Comparison of ENCODE assay signal across 1 cellular context in the genomic region with DNA sequence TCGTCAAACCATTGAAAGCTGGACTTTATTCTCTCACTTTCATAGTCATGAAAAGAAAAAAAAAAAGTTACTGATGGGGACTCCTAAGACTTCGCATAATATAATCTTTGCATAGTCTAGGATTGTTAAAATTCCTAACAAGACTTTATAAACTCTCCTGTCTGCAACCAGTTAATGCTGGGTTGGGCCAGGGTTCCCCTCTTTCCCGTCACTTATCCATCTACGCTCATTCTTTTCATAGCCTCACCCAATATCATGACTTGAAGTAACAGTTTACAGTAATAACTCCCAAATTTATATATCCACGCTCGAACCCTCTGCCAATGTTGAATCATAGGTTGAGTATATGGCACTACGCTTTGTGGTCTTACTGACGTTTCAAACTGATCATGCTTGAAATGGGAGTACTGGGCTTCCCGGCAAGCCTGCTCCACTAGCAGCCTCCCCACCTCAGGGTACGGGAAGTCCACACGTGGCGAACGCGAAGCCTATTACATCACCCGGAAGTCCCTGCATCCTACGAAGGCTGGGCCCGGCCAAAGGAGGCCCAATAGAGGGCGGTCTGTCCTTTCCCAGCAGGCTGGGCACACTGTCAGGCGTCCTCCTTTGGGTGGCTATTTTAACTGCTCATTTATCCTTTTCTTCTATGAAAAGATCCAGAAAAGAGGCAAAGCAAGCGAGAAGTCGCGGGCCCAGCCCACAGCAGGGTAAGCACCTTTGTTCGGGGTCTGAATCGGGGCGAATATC.
TF ChIP-seq lines count a peak whose summit lies in the region.

No MANE protein-coding gene starts in this region.

TF ChIP-seq in HepG2, 621 proteins besides CTCF, POLR2A, EP300 and RAD21 (continued from another document and continues in another):
- TF ChIP-seq ATF6 (CRISPR knock-in tag; conservative IDR thresholded peaks at IDR 0.05) (no peak), ZNF597 (CRISPR knock-in tag; IDR thresholded peaks at IDR 0.05) (no peak), SOX5 (CRISPR knock-in tag; IDR thresholded peaks at IDR 0.05; ENCODE audit: borderline replicate concordance) (peak; percentile 55; the same call in 1 of the 2 replicates), SKI (IDR thresholded peaks at IDR 0.05; ENCODE audit: partially characterized antibody) (no peak), SMC3 (IDR thresholded peaks at IDR 0.05; ENCODE audit: low read length) (peak; percentile 7; the same call in 1 of the 2 replicates), RCOR2 (CRISPR knock-in tag; IDR thresholded peaks at IDR 0.05) (peak; percentile 51; the same call in 1 of the 2 replicates), HDAC1 (CRISPR knock-in tag; IDR thresholded peaks at IDR 0.05) (peak; percentile 68), TAF1 (CRISPR knock-in tag; IDR thresholded peaks at IDR 0.05) (peak; percentile 78; the same call in 1 of the 2 replicates), ZNF34 (CRISPR knock-in tag; IDR thresholded peaks at IDR 0.05; ENCODE audit: borderline replicate concordance) (no peak), PPARG (CRISPR knock-in tag; conservative IDR thresholded peaks at IDR 0.05) (peak; percentile 48; the same call in 1 of the 2 replicates), ZNF607 (CRISPR knock-in tag; IDR thresholded peaks at IDR 0.05; ENCODE audit: borderline replicate concordance) (peak; percentile 78; the same call in 1 of the 2 replicates), ZC3H4 (CRISPR knock-in tag; IDR thresholded peaks at IDR 0.05; ENCODE audit: borderline replicate concordance) (no peak), SPEN (CRISPR knock-in tag; IDR thresholded peaks at IDR 0.05; ENCODE audit: low read depth) (no peak; the same call in 1 of the 2 replicates), FLYWCH1 (CRISPR knock-in tag; IDR thresholded peaks at IDR 0.05) (no peak), SP5 (CRISPR knock-in tag; IDR thresholded peaks at IDR 0.05; ENCODE audit: borderline replicate concordance, low read depth) (peak; percentile 45; the same call in 1 of the 2 replicates), GLI4 (CRISPR knock-in tag; IDR thresholded peaks at IDR 0.05; ENCODE audit: borderline replicate concordance) (no peak), MBD4 (IDR thresholded peaks at IDR 0.05; ENCODE audit: borderline replicate concordance, low read length) (no peak), ZSCAN5A (CRISPR knock-in tag; IDR thresholded peaks at IDR 0.05; ENCODE audit: borderline replicate concordance) (peak; percentile 74; the same call in 1 of the 2 replicates), ZNF674 (CRISPR knock-in tag; IDR thresholded peaks at IDR 0.05; ENCODE audit: low read depth) (no peak), JUN (CRISPR knock-in tag; IDR thresholded peaks at IDR 0.05) (peak; percentile 82; the same call in 1 of the 2 replicates), ZNF354B (CRISPR knock-in tag; IDR thresholded peaks at IDR 0.05) (0 out of 2 replicates have a peak, but pooled peaks have one; percentile 37), PRPF4 (IDR thresholded peaks at IDR 0.05; ENCODE audit: low read depth, low read length, poor library complexity, severe bottlenecking) (no peak), ZNF446 (CRISPR knock-in tag; IDR thresholded peaks at IDR 0.05) (no peak), DNMT1 (CRISPR knock-in tag; IDR thresholded peaks at IDR 0.05) (no peak), RFX5 (IDR thresholded peaks at IDR 0.05; ENCODE audit: low read depth, low read length) (no peak), MIXL1 (CRISPR knock-in tag; IDR thresholded peaks at IDR 0.05) (peak; percentile 70; the same call in 1 of the 2 replicates), IKZF1 (IDR thresholded peaks at IDR 0.05) (no peak), ZBTB34 (CRISPR knock-in tag; IDR thresholded peaks at IDR 0.05) (peak; percentile 67; the same call in 1 of the 2 replicates), BRD4 (CRISPR knock-in tag; IDR thresholded peaks at IDR 0.05) (peak; percentile 88), FOXJ3 (CRISPR knock-in tag; IDR thresholded peaks at IDR 0.05; ENCODE audit: borderline replicate concordance) (no peak; the same call in 1 of the 2 replicates), SAP130 (CRISPR knock-in tag; IDR thresholded peaks at IDR 0.05; ENCODE audit: low read depth) (peak; percentile 98), NFRKB (IDR thresholded peaks at IDR 0.05) (no peak), TSC22D2 (CRISPR knock-in tag; IDR thresholded peaks at IDR 0.05; ENCODE audit: borderline replicate concordance) (peak; percentile 81), DRAP1 (CRISPR knock-in tag; IDR thresholded peaks at IDR 0.05) (peak; percentile 89)
- TF ChIP-seq, protein P1, sequence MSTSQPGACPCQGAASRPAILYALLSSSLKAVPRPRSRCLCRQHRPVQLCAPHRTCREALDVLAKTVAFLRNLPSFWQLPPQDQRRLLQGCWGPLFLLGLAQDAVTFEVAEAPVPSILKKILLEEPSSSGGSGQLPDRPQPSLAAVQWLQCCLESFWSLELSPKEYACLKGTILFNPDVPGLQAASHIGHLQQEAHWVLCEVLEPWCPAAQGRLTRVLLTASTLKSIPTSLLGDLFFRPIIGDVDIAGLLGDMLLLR (CRISPR knock-in tag; IDR thresholded peaks at IDR 0.05): peak; percentile 89
- TF ChIP-seq, protein P2, sequence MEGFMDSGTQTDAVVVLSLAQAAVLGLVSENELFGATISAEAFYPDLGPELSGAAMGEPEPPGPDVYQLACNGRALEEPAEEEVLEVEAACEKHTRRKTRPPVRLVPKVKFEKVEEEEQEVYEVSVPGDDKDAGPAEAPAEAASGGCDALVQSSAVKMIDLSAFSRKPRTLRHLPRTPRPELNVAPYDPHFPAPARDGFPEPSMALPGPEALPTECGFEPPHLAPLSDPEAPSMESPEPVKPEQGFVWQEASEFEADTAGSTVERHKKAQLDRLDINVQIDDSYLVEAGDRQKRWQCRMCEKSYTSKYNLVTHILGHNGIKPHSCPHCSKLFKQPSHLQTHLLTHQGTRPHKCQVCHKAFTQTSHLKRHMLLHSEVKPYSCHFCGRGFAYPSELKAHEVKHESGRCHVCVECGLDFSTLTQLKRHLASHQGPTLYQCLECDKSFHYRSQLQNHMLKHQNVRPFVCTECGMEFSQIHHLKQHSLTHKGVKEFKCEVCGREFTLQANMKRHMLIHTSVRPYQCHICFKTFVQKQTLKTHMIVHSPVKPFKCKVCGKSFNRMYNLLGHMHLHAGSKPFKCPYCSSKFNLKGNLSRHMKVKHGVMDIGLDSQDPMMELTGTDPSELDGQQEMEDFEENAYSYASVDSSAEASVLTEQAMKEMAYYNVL (CRISPR knock-in tag; IDR thresholded peaks at IDR 0.05; ENCODE audit: borderline replicate concordance): peak; percentile 62; the same call in 1 of the 2 replicates
- TF ChIP-seq, protein P3, sequence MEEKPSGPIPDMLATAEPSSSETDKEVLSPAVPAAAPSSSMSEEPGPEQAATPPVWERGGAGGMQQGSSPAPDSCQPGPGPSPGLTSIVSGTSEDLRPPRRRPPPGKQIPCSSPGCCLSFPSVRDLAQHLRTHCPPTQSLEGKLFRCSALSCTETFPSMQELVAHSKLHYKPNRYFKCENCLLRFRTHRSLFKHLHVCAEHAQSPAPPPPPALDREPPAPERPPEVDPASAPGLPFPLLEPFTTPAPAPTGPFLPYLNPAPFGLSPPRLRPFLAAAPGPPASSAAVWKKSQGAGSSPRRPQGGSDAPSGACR (CRISPR knock-in tag; IDR thresholded peaks at IDR 0.05): no peak
- TF ChIP-seq, protein P4, sequence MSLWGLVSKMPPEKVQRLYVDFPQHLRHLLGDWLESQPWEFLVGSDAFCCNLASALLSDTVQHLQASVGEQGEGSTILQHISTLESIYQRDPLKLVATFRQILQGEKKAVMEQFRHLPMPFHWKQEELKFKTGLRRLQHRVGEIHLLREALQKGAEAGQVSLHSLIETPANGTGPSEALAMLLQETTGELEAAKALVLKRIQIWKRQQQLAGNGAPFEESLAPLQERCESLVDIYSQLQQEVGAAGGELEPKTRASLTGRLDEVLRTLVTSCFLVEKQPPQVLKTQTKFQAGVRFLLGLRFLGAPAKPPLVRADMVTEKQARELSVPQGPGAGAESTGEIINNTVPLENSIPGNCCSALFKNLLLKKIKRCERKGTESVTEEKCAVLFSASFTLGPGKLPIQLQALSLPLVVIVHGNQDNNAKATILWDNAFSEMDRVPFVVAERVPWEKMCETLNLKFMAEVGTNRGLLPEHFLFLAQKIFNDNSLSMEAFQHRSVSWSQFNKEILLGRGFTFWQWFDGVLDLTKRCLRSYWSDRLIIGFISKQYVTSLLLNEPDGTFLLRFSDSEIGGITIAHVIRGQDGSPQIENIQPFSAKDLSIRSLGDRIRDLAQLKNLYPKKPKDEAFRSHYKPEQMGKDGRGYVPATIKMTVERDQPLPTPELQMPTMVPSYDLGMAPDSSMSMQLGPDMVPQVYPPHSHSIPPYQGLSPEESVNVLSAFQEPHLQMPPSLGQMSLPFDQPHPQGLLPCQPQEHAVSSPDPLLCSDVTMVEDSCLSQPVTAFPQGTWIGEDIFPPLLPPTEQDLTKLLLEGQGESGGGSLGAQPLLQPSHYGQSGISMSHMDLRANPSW (CRISPR knock-in tag; IDR thresholded peaks at IDR 0.05; ENCODE audit: borderline replicate concordance): no peak
- TF ChIP-seq, protein P5, sequence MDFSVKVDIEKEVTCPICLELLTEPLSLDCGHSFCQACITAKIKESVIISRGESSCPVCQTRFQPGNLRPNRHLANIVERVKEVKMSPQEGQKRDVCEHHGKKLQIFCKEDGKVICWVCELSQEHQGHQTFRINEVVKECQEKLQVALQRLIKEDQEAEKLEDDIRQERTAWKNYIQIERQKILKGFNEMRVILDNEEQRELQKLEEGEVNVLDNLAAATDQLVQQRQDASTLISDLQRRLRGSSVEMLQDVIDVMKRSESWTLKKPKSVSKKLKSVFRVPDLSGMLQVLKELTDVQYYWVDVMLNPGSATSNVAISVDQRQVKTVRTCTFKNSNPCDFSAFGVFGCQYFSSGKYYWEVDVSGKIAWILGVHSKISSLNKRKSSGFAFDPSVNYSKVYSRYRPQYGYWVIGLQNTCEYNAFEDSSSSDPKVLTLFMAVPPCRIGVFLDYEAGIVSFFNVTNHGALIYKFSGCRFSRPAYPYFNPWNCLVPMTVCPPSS (IDR thresholded peaks at IDR 0.05): no peak
- TF ChIP-seq, protein P6, sequence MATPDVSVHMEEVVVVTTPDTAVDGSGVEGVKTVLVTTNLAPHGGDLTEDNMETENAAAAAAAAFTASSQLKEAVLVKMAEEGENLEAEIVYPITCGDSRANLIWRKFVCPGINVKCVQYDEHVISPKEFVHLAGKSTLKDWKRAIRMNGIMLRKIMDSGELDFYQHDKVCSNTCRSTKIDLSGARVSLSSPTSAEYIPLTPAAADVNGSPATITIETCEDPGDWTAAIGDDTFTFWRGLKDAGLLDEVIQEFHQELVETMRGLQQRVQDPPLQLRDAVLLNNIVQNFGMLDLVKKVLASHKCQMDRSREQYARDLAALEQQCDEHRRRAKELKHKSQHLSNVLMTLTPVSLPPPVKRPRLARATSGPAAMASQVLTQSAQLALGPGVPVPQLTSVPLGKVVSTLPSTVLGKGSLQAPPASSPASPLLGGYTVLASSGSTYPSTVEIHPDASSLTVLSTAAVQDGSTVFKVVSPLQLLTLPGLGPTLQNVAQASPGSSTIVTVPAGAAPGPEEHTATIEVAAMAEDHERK (CRISPR knock-in tag; IDR thresholded peaks at IDR 0.05; ENCODE audit: low read depth): no peak
